Comparison of ENCODE assay signal across 8 cellular contexts in genomic region chr20:49045440-49046086, GRCh38. TPM values are rescaled to one million over a fixed set of nuclear protein-coding genes. Genes with fewer than 3 reads are reported as not detected.
DNase-seq lines count a peak whose midpoint lies in the region; TF ChIP-seq lines count a peak whose summit lies in the region.

No MANE protein-coding gene starts in this region.

- H3K27me3 ChIP-seq in Loucy (ENCODE audit: insufficient read depth, low read length, poor library complexity, severe bottlenecking) (no peaks in the 10 kb centered on the region), ascending aorta (no peaks in the 10 kb centered on the region), iPS-20b (ENCODE audit: insufficient read depth, low read length) (no peaks in the 10 kb centered on the region), spleen (replicated peaks in 1 of 7) (no peaks in the 10 kb centered on the region)

- WGBS in spleen, 5 donors, result 4 to 7% (median 6%) methylated on average over 11 to 12 of the region's 12 CpGs

- H3K27ac ChIP-seq in ascending aorta, result peak overlapping the region; percentile 88 to 95
- peak overlapping the region; percentile 90 for H3K27ac ChIP-seq in iPS-20b (ENCODE audit: low read length)
- H3K27ac ChIP-seq in spleen, result peak overlapping the region; percentile 91 to 97 (median 94)

- no peak for TF ChIP-seq POLR2A in spleen (IDR thresholded peaks at IDR 0.05)

- peaks cover 39% of the 10 kb centered on the region for H4K20me1 ChIP-seq in Loucy (ENCODE audit: insufficient read depth, low read length, poor library complexity, severe bottlenecking)

- intact Hi-C loops in ascending aorta (cut with DNase I) (loop anchor here (2.0 to 5.0 kb wide), 4 partner anchors 123 to 1467 kb away; partner anchors contain the start of genes ARFGEF2, DDX27 and PTPN1), spleen (cut with DNase I; ENCODE audit: low total_unique reads) (no loop called here)

- H3K36me3 ChIP-seq in Loucy (ENCODE audit: insufficient read depth, low read length) (no peaks in the 10 kb centered on the region; the same call in 1 of the 2 replicates), ascending aorta (no peaks in the 10 kb centered on the region), iPS-20b (ENCODE audit: insufficient read depth, low read depth, low read length) (peaks cover 26% of the 10 kb centered on the region), spleen (peaks cover 0 to 10% (median under 1%) of the 10 kb centered on the region in 6 donors)

- in situ Hi-C loops in KBM-7 (cut with MboI; ENCODE audit: low pct_unique_long_range_greater_than_20kb, low sequenced_read_pairs), result no loop called here

- peaks cover 44% of the 10 kb centered on the region for H3K79me2 ChIP-seq in Loucy (ENCODE audit: insufficient read depth, low read length)

- H3K9ac ChIP-seq in Loucy (ENCODE audit: low read depth, low read length, poor library complexity, severe bottlenecking), result peak overlapping the region; percentile 89
- H3K9ac ChIP-seq in iPS-20b (ENCODE audit: low read depth, low read length), result peak overlapping the region; percentile 100

- TF ChIP-seq CTCF in Loucy (conservative IDR thresholded peaks at IDR 0.05; ENCODE audit: low read length), result no peak
- no peak for TF ChIP-seq CTCF in ascending aorta (IDR thresholded peaks at IDR 0.05)
- TF ChIP-seq CTCF in spleen (IDR thresholded peaks at IDR 0.05 in 8 of 11, conservative IDR thresholded peaks at IDR 0.05 in 3 of 11), result no peak

- peak; percentile 1 for DNase-seq in NCI-H2227 treated with DMSO at 0.1 percent for 48 hours (lab: John Stamatoyannopoulos, UW)
- DNase-seq in NCI-H2227 (lab: John Stamatoyannopoulos, UW; ENCODE audit: unreplicated experiment), result no peak
- peak; percentile 16 to 68 for DNase-seq in ascending aorta (ENCODE audit: low spot score in 2 of 2)
- DNase-seq in spleen, result peak; percentile 90
- DNase-seq in NCI-H748 treated with DMSO at 0.1 percent for 48 hours (lab: John Stamatoyannopoulos, UW), result no peak
- no peak for DNase-seq in KBM-7

- no peaks in the 10 kb centered on the region for H3F3A ChIP-seq in Loucy (ENCODE audit: low read depth)

- H3K4me3 ChIP-seq in Loucy (ENCODE audit: low read length, poor library complexity, severe bottlenecking) (peak overlapping the region; percentile 81), ascending aorta (peak overlapping the region; percentile 91 to 98), iPS-20b (ENCODE audit: low read length) (peak overlapping the region; percentile 98), spleen (peak overlapping the region; percentile 85 to 100 (median 92))

- peak overlapping the region; percentile 99 for H2AFZ ChIP-seq in Loucy (ENCODE audit: low read length)

- H3K4me2 ChIP-seq in Loucy (ENCODE audit: low read depth, low read length, poor library complexity, severe bottlenecking), result peak overlapping the region; percentile 84

- H3K9me3 ChIP-seq in Loucy (ENCODE audit: insufficient read depth, low read depth, low read length) (no peaks in the 10 kb centered on the region), ascending aorta (no peaks in the 10 kb centered on the region), iPS-20b (ENCODE audit: insufficient read depth, low read depth, low read length) (no peaks in the 10 kb centered on the region), spleen (no peaks in the 10 kb centered on the region)

- H3K4me1 ChIP-seq in Loucy (ENCODE audit: insufficient read depth, low read length, poor library complexity, severe bottlenecking) (peaks cover 33% of the 10 kb centered on the region), ascending aorta (peaks cover 6 to 15% of the 10 kb centered on the region in 2 donors), iPS-20b (ENCODE audit: insufficient read depth, low read length) (peaks cover 7% of the 10 kb centered on the region; the same call in 1 of the 2 replicates), spleen (peaks cover 13 to 53% (median 32%) of the 10 kb centered on the region in 6 donors)

- H3K9me2 ChIP-seq in Loucy (replicated peaks; ENCODE audit: low read depth, low read length), result no peaks in the 10 kb centered on the region

RNA-seq across cellular contexts. Expression of gene CSE1L, which starts 0.5 kb away (rescaled TPM):
- 13.6 TPM for total RNA-seq in ascending aorta
- 10 to 100 TPM; 32.0 to 51.5 (median 34.2) TPM for total RNA-seq in spleen
- 10 to 100 TPM; 16.7 to 23.0 (median 21.4) TPM for polyA plus RNA-seq in spleen

Comparison
In these comparisons a context has a peak if more than half of its experiments do, and no peak if none do; other contexts are left out.
1. DNase-seq: peak in NCI-H2227 treated with DMSO at 0.1 percent for 48 hours (single experiment), ascending aorta (2 of 2) and spleen (single experiment); none in NCI-H2227 (single experiment), NCI-H748 treated with DMSO at 0.1 percent for 48 hours (single experiment) and KBM-7 (single experiment).
2. Peak in every context shown above with its lines, with median percentiles within 50 percentile points of each other: H3K4me3 ChIP-seq and H3K27ac ChIP-seq.